ENCODE assay signal across 1 cellular context in genomic region chr1:182410138-182410537, GRCh38.
TF ChIP-seq lines count a peak whose summit lies in the region.

No MANE protein-coding gene starts in this region.

TF ChIP-seq in WTC11, 78 proteins besides CTCF, POLR2A, EP300 and RAD21 (continued from another document):
- no peak for TF ChIP-seq AFF4 (CRISPR knock-in tag; IDR thresholded peaks at IDR 0.05; ENCODE audit: borderline replicate concordance)
- TF ChIP-seq RELA (CRISPR knock-in tag; IDR thresholded peaks at IDR 0.05; ENCODE audit: borderline replicate concordance): no peak
- TF ChIP-seq PRDM15 (CRISPR knock-in tag; IDR thresholded peaks at IDR 0.05): no peak
- TF ChIP-seq ZNF219 (CRISPR knock-in tag; IDR thresholded peaks at IDR 0.05; ENCODE audit: borderline replicate concordance): no peak
- no peak for TF ChIP-seq MXD4 (CRISPR knock-in tag; IDR thresholded peaks at IDR 0.05; ENCODE audit: borderline replicate concordance)
- TF ChIP-seq ZNF281 (CRISPR knock-in tag; IDR thresholded peaks at IDR 0.05): no peak
- TF ChIP-seq ZMAT4 (CRISPR knock-in tag; IDR thresholded peaks at IDR 0.05): no peak
- no peak for TF ChIP-seq AR (CRISPR knock-in tag; IDR thresholded peaks at IDR 0.05)
- no peak for TF ChIP-seq KAT7 (CRISPR knock-in tag; IDR thresholded peaks at IDR 0.05; ENCODE audit: borderline replicate concordance)
- TF ChIP-seq HMGXB4 (CRISPR knock-in tag; IDR thresholded peaks at IDR 0.05): no peak
- no peak for TF ChIP-seq ELF4 (CRISPR knock-in tag; IDR thresholded peaks at IDR 0.05; ENCODE audit: low read depth)
- no peak for TF ChIP-seq ETV6 (CRISPR knock-in tag; IDR thresholded peaks at IDR 0.05)
